Comparison of ENCODE assay signal across 9 cellular contexts in the genomic region with DNA sequence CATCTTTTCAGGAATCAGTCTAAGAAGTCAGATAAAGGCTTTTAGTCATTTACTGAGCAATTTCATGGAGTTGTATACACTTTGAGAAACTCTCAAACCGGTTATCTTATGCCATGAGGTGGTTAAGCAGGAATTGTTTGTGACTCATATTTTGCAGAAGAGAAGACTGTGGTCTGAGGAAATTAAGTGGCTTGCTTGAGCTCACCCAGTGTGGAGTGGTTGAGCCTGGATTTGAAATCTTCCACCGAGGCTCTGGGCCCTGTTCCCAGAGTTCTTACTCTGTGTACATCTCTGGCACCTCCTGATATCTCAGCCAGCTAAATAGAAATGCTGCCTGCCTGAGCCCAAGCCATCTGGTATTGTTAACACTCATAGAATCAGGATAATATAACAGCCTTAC. TPM values are rescaled to one million over a fixed set of nuclear protein-coding genes. Genes with fewer than 3 reads are reported as not detected.
DNase-seq lines count a peak whose midpoint lies in the region; ATAC-seq lines count a peak whose summit lies in the region.
"Had no signal": no experiment of that assay in that cellular context is flagged by ENCODE, and none has a peak within 500 bp of the region (broad histone marks: within the 10 kb centered on the region; RNA-seq: fewer than 3 reads in every experiment).

No MANE protein-coding gene starts in this region.

- ATAC-seq in GM21381 (IDR thresholded peaks at IDR 0.05; ENCODE audit: unreplicated experiment) (no peak), HG02981 (IDR thresholded peaks at IDR 0.05; ENCODE audit: unreplicated experiment) (no peak), GM19455 (IDR thresholded peaks at IDR 0.05; ENCODE audit: unreplicated experiment) (no peak)

- DNase-seq in A172 (ENCODE audit: low spot score) (peak; percentile 85), HCEC 1CT (peak; percentile 84), amniotic stem cell (lab: John Stamatoyannopoulos, UW) (peak; percentile 62), kidney glomerular epithelial cell (lab: John Stamatoyannopoulos, UW) (peak; percentile 68), LoVo (ENCODE audit: low spot score) (no peak)
- DNase-seq: SW 1271 had no signal

RNA-seq across cellular contexts. Expression of gene BCL6, which starts 37.8 kb away (rescaled TPM):
- 3.2 and 4.6 TPM in 2 replicates for total RNA-seq in A172 (2014; rRNA removed; shearing (Covaris generic))
